1 cellular context compared by ENCODE assay signal in the genomic region with DNA sequence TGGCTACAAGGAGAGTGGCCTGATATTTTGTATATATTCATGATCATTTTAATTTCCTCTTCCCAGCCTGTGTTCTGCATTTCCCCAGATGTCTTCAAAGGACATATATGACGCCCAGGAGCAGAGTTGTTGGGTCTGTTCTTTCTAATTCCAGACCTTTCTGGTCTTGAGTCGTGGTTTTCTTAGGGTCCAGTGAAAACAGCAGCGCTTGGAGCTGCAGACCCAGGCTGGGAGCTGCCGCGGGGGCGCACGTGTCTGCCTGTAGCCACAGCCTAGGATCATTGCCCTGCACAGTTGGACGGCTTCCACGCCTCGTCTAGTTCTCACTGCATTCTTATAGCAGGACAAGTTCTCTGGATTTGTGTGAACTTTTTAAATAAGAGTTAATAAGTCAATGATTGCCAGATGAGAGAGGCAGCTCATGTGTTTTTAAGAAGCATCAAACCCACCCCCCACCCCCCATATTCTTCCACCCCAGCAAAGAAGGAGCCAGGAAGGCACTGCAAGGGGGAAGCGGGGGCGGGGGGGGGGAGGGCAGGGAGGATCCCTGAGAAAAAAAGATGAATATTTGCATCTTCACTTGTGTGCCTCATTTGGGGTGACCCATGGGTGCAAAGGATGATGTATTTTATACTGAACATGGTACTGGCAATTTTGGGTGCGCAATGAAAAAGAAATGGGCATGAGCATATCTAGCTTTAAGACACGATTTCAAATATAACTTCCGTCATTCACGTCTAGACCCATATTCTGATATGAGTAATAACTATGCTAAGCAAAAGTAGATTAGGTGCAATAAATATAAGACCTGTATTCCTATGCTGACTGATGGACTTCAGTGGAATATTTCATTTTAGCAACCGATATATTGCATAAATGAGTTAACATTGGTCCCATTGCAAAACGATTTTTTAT.
TF ChIP-seq lines count a peak whose summit lies in the region.

No MANE protein-coding gene starts in this region.

TF ChIP-seq in GM23338, 12 proteins besides CTCF, POLR2A, EP300 and RAD21 (continued from another document):
- TF ChIP-seq EZH2 (IDR thresholded peaks at IDR 0.05; ENCODE audit: low read depth, unreplicated experiment): peak; percentile 74
- no peak for TF ChIP-seq NANOG (IDR thresholded peaks at IDR 0.05; ENCODE audit: borderline replicate concordance)
- peak; percentile 22 for TF ChIP-seq EZH2phosphoT487 (IDR thresholded peaks at IDR 0.05; ENCODE audit: unreplicated experiment)
